In genomic region chr7:40777913-40778312, GRCh38 we compare ENCODE assay signal across 20 cellular contexts.
DNase-seq lines count a peak whose midpoint lies in the region; ATAC-seq and TF ChIP-seq lines count a peak whose summit lies in the region.
"Had no signal": no experiment of that assay in that cellular context is flagged by ENCODE, and none has a peak within 500 bp of the region (broad histone marks: within the 10 kb centered on the region; RNA-seq: fewer than 3 reads in every experiment).

No MANE protein-coding gene starts in this region.

- no peaks in the 10 kb centered on the region for H3K79me2 ChIP-seq in GM23338 (replicated peaks; ENCODE audit: insufficient read depth)

- H3K36me3 ChIP-seq in GM23338 (ENCODE audit: insufficient read depth): no peaks in the 10 kb centered on the region
- H3K36me3 ChIP-seq: Peyer's patch had no signal

- no peaks in the 10 kb centered on the region for H3K4me1 ChIP-seq in GM23338 (ENCODE audit: insufficient read depth)
- H3K4me1 ChIP-seq: Caco-2, Peyer's patch had no signal

- H3K27me3 ChIP-seq in GM23338 (ENCODE audit: insufficient read depth): no peaks in the 10 kb centered on the region
- H3K27me3 ChIP-seq: Peyer's patch had no signal

- H3K4me1 Mint-ChIP-seq in GM23338: peaks cover 5% of the 10 kb centered on the region; the same call in 2 of the 3 replicates
- H3K4me1 Mint-ChIP-seq in stimulated activated naive B cell treated with anti-CD40 and anti-IgM and Interleukin-4, amounts not matched to agents 10 μg/mL and 1 μg/mL and 100 μg/mL, for 72 hours: peaks cover 12 to 17% of the 10 kb centered on the region in 2 donors
- H3K4me1 Mint-ChIP-seq: CD4-positive, alpha-beta memory T cell had no signal

- H3K27me3 Mint-ChIP-seq in GM23338 (ENCODE audit: insufficient read depth, low read depth, poor library complexity): peaks cover 3% of the 10 kb centered on the region
- H3K27me3 Mint-ChIP-seq in stimulated activated naive B cell treated with anti-CD40 and anti-IgM and Interleukin-4, amounts not matched to agents 10 μg/mL and 1 μg/mL and 100 μg/mL, for 72 hours: no peaks in the 10 kb centered on the region
- H3K27me3 Mint-ChIP-seq: CD4-positive, alpha-beta memory T cell had no signal

- H3F3A ChIP-seq in GM23338 (replicated peaks; ENCODE audit: low read depth): no peaks in the 10 kb centered on the region

- H3K4me3 Mint-ChIP-seq in GM23338: no peak overlapping the region
- H3K4me3 Mint-ChIP-seq in stimulated activated naive B cell treated with anti-CD40 and anti-IgM and Interleukin-4, amounts not matched to agents 10 μg/mL and 1 μg/mL and 100 μg/mL, for 72 hours: no peak overlapping the region
- H3K4me3 Mint-ChIP-seq: CD4-positive, alpha-beta memory T cell had no signal

- 0 out of 2 replicates have a peak, but pooled peaks cover 7% of the 10 kb centered on the region for H3K9me2 ChIP-seq in GM23338 (ENCODE audit: insufficient read depth)

- no peak for TF ChIP-seq CTCF in GM23338 (conservative IDR thresholded peaks at IDR 0.05; ENCODE audit: low read depth in 2 of 2)

- H3K4me2 ChIP-seq in GM23338: no peak overlapping the region

- 0 out of 2 replicates have a peak overlapping the region, but pooled peaks have one; percentile 14 for H3K27ac Mint-ChIP-seq in GM23338
- no peak overlapping the region for H3K27ac Mint-ChIP-seq in stimulated activated naive B cell treated with anti-CD40 and anti-IgM and Interleukin-4, amounts not matched to agents 10 μg/mL and 1 μg/mL and 100 μg/mL, for 72 hours
- H3K27ac Mint-ChIP-seq: CD4-positive, alpha-beta memory T cell had no signal

- peak overlapping the region; percentile 78; the same call in 1 of the 2 replicates for H2AFZ ChIP-seq in GM23338

- no peaks in the 10 kb centered on the region for H3K9me3 Mint-ChIP-seq in GM23338
- no peaks in the 10 kb centered on the region for H3K9me3 Mint-ChIP-seq in stimulated activated naive B cell treated with anti-CD40 and anti-IgM and Interleukin-4, amounts not matched to agents 10 μg/mL and 1 μg/mL and 100 μg/mL, for 72 hours

- ATAC-seq in GM23338: peak; percentile 39
- ATAC-seq in stimulated activated naive B cell treated with anti-CD40 and anti-IgM and Interleukin-4, amounts not matched to agents 10 μg/mL and 1 μg/mL and 100 μg/mL, for 72 hours (replicated peaks): peak; percentile 46 to 70
- ATAC-seq: SK-N-SH treated with all-trans-retinoic acid at 6 μM for 48 hours had no signal

- DNase-seq in GM23338 (ENCODE audit: low spot score) (no peak), LHCN-M2 (ENCODE audit: low read depth) (peak; percentile 24), myocyte (ENCODE audit: low read depth) (peak; percentile 69), NCI-H2196 (lab: John Stamatoyannopoulos, UW; ENCODE audit: unreplicated experiment) (no peak), T-helper 9 cell (no peak), NCI-H510A (lab: John Stamatoyannopoulos, UW) (no peak)
- DNase-seq in stimulated activated naive B cell treated with anti-CD40 and anti-IgM and Interleukin-4, amounts not matched to agents 10 μg/mL and 1 μg/mL and 100 μg/mL, for 72 hours: no peak
- DNase-seq: Caco-2; CD4-positive, alpha-beta memory T cell; DMS 273 treated with DMSO at 0.1 percent for 48 hours; DND-41; KBM-7; NCI-H1092 treated with DMSO at 0.1 percent for 48 hours; NCI-H1436 treated with DMSO at 0.1 percent for 48 hours; NCI-H1930; NCI-H2227 treated with DMSO at 0.1 percent for 48 hours; NCI-H510A treated with DMSO at 0.1 percent for 48 hours; NCI-H774; Peyer's patch had no signal

- H3K36me3 Mint-ChIP-seq in GM23338 (ENCODE audit: low read depth): no peaks in the 10 kb centered on the region
- H3K36me3 Mint-ChIP-seq in stimulated activated naive B cell treated with anti-CD40 and anti-IgM and Interleukin-4, amounts not matched to agents 10 μg/mL and 1 μg/mL and 100 μg/mL, for 72 hours: no peaks in the 10 kb centered on the region
- H3K36me3 Mint-ChIP-seq: CD4-positive, alpha-beta memory T cell had no signal

- H4K20me1 ChIP-seq in GM23338 (replicated peaks; ENCODE audit: insufficient read depth): no peaks in the 10 kb centered on the region

- no peak overlapping the region for H3K27ac ChIP-seq in GM23338 (ENCODE audit: low read depth)
- H3K27ac ChIP-seq: Peyer's patch had no signal

- H3K4me3 ChIP-seq in GM23338: no peak overlapping the region
- H3K4me3 ChIP-seq: Peyer's patch had no signal

TF ChIP-seq in GM23338, 12 proteins besides CTCF, POLR2A, EP300 and RAD21:
- TF ChIP-seq JUNB (IDR thresholded peaks at IDR 0.05; ENCODE audit: unreplicated experiment): no peak
- no peak for TF ChIP-seq CREB1 (CRISPR knock-in tag; IDR thresholded peaks at IDR 0.05; ENCODE audit: low read depth)
- no peak for TF ChIP-seq REST (IDR thresholded peaks at IDR 0.05; ENCODE audit: unreplicated experiment)
- TF ChIP-seq ZNF331 (CRISPR knock-in tag; IDR thresholded peaks at IDR 0.05; ENCODE audit: low read depth): no peak
- no peak for TF ChIP-seq NANOG (IDR thresholded peaks at IDR 0.05; ENCODE audit: borderline replicate concordance)
- TF ChIP-seq ETS1 (IDR thresholded peaks at IDR 0.05): no peak

Comparison
In these comparisons a context has a peak if more than half of its experiments do, and no peak if none do; other contexts are left out.
1. DNase-seq: peak in LHCN-M2 (single experiment) and myocyte (single experiment); none in GM23338 (single experiment), stimulated activated naive B cell treated with anti-CD40 and anti-IgM and Interleukin-4, amounts not matched to agents 10 μg/mL and 1 μg/mL and 100 μg/mL, for 72 hours (single experiment), NCI-H2196 (single experiment), T-helper 9 cell (single experiment) and NCI-H510A (single experiment).